Comparison of ENCODE assay signal across 14 cellular contexts in genomic region chr19:22527554-22527953, GRCh38.
DNase-seq lines count a peak whose midpoint lies in the region; ATAC-seq and TF ChIP-seq lines count a peak whose summit lies in the region.
"Had no signal": no experiment of that assay in that cellular context is flagged by ENCODE, and none has a peak within 500 bp of the region (broad histone marks: within the 10 kb centered on the region; RNA-seq: fewer than 3 reads in every experiment).

No MANE protein-coding gene starts in this region.

- H3K27ac Mint-ChIP-seq in osteocyte (ENCODE audit: unreplicated experiment), result no peak overlapping the region
- H3K27ac Mint-ChIP-seq: B cell; CD4-positive, alpha-beta T cell had no signal

- in situ Hi-C loops in KBM-7 (cut with MboI; ENCODE audit: low pct_unique_long_range_greater_than_20kb, low sequenced_read_pairs), result no loop called here

- H3K4me3 ChIP-seq in NB4 (ENCODE audit: low read depth, low read length), result peak overlapping the region; percentile 65
- peak overlapping the region; percentile 63 for H3K4me3 ChIP-seq in thoracic aorta
- H3K4me3 ChIP-seq: GM23248 had no signal

- H3K27me3 Mint-ChIP-seq in osteocyte (ENCODE audit: unreplicated experiment), result no peaks in the 10 kb centered on the region
- H3K27me3 Mint-ChIP-seq: B cell; CD4-positive, alpha-beta T cell had no signal

- H3K36me3 ChIP-seq in thoracic aorta, result no peaks in the 10 kb centered on the region

- no peak for DNase-seq in NB4 (ENCODE audit: low read depth)
- DNase-seq in RPMI8226, result peak; percentile 5
- peak; percentile 51 for DNase-seq in osteocyte (ENCODE audit: extremely low spot score, unreplicated experiment)
- no peak for DNase-seq in thoracic aorta (ENCODE audit: low spot score)
- no peak for DNase-seq in NOMO-1 treated with DMSO at 0.1 percent for 48 hours (lab: John Stamatoyannopoulos, UW; ENCODE audit: unreplicated experiment)
- DNase-seq in KBM-7, result no peak
- DNase-seq: C1 segment of cervical spinal cord; Calu3; CD4-positive, alpha-beta T cell; DMS 273 treated with DMSO at 0.1 percent for 48 hours; GM23248 had no signal

- H3K9me3 ChIP-seq in thoracic aorta, result no peaks in the 10 kb centered on the region

- peaks cover 24 to 25% of the 10 kb centered on the region in 2 donors for H3K4me1 ChIP-seq in thoracic aorta (ENCODE audit: control insufficient read depth in 1 of 2, low read depth in 2 of 2)

- no peak for TF ChIP-seq CTCF in NB4 (IDR thresholded peaks at IDR 0.05; ENCODE audit: low read depth, low read length)
- TF ChIP-seq CTCF in osteocyte (IDR thresholded peaks at IDR 0.05), result no peak
- no peak for TF ChIP-seq CTCF in thoracic aorta (IDR thresholded peaks at IDR 0.05)

- H3K27ac ChIP-seq in thoracic aorta, result peak overlapping the region in 1 of 2 donors; percentile 83
- H3K27ac ChIP-seq: GM23248 had no signal

- no peaks in the 10 kb centered on the region for H3K27me3 ChIP-seq in thoracic aorta (replicated peaks; ENCODE audit: insufficient read depth)

- no peaks in the 10 kb centered on the region for H3K4me1 Mint-ChIP-seq in osteocyte (ENCODE audit: unreplicated experiment)
- H3K4me1 Mint-ChIP-seq: B cell had no signal

- TF ChIP-seq POLR2A in NB4 (IDR thresholded peaks at IDR 0.05; ENCODE audit: extremely low read depth, insufficient read length), result no peak

- no peak for ATAC-seq in thoracic aorta (ENCODE audit: insufficient number of reproducible peaks, low FRiP score, low read depth)
- ATAC-seq in GM21825 (IDR thresholded peaks at IDR 0.05; ENCODE audit: unreplicated experiment), result no peak
- ATAC-seq: HCT116 had no signal

- no peak overlapping the region for H3K4me3 Mint-ChIP-seq in osteocyte (ENCODE audit: unreplicated experiment)
- H3K4me3 Mint-ChIP-seq: B cell; CD4-positive, alpha-beta T cell had no signal

- peaks cover 45% of the 10 kb centered on the region for H3K9me3 Mint-ChIP-seq in osteocyte (ENCODE audit: unreplicated experiment)

- H3K36me3 Mint-ChIP-seq in osteocyte (ENCODE audit: unreplicated experiment), result no peaks in the 10 kb centered on the region

Comparison
In these comparisons a context has a peak if more than half of its experiments do, and no peak if none do; other contexts are left out.
1. DNase-seq: peak in RPMI8226 (single experiment) and osteocyte (single experiment); none in NB4 (single experiment), thoracic aorta (single experiment), NOMO-1 treated with DMSO at 0.1 percent for 48 hours (single experiment) and KBM-7 (single experiment).